ENCODE assay signal across 15 cellular contexts in the genomic region with DNA sequence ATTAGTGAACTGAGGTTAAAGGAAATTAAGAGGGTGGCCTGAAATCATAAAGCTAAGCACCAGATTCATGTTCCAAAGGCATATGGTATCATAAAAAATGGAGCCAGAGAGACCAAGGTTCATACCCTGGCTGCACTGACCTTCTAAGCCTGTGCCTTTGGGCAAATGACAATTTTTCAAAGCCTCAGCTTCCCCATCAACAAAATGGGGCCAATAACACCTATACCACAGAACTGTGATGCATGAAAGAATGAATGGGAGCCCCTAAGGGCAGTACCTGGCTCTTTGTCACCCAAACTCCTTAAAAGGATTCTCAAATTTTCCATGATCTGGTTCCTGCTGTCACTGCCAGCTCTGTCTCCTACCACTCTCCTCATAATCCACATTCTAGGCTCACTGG.
DNase-seq lines count a peak whose midpoint lies in the region; ATAC-seq, FAIRE-seq and TF ChIP-seq lines count a peak whose summit lies in the region.
"Had no signal": no experiment of that assay in that cellular context is flagged by ENCODE, and none has a peak within 500 bp of the region (broad histone marks: within the 10 kb centered on the region; RNA-seq: fewer than 3 reads in every experiment).

No MANE protein-coding gene starts in this region.

- H3K27ac Mint-ChIP-seq in activated T-helper 1 cell treated with anti-CD3 and anti-CD28 coated beads, Interleukin-12 subunit alpha, Interleukin-12 subunit beta, Interleukin-2, Interleukin-4 antibody, amounts not matched to agents 30 ng/mL and 10 ng/mL and 1 ng/mL, durations not matched to agents 14 hours and 24 hours and 36 hours = peak overlapping the region; percentile 76
- peak overlapping the region; percentile 77 for H3K27ac Mint-ChIP-seq in osteocyte (ENCODE audit: unreplicated experiment)

- DNase-seq in GM19239 (ENCODE audit: insufficient read length, low spot score) (no peak), osteocyte (ENCODE audit: extremely low spot score, unreplicated experiment) (no peak), cerebellar cortex (ENCODE audit: low spot score) (no peak), erythroblast (lab: John Stamatoyannopoulos, UW) (no peak)
- DNase-seq in activated T-helper 1 cell treated with anti-CD3 and anti-CD28 coated beads, Interleukin-12 subunit alpha, Interleukin-12 subunit beta, Interleukin-2, Interleukin-4 antibody, amounts not matched to agents 30 ng/mL and 10 ng/mL and 1 ng/mL, durations not matched to agents 14 hours and 24 hours and 36 hours (ENCODE audit: low spot score) = no peak
- DNase-seq: CD8-positive, alpha-beta memory T cell; DMS 273 treated with DMSO at 0.1 percent for 48 hours; NCI-H1092 treated with DMSO at 0.1 percent for 48 hours; NCI-H187; NCI-H2171; NCI-H82; SHP77 treated with DMSO at 0.1 percent for 48 hours had no signal

- peaks cover 62% of the 10 kb centered on the region for H3K4me1 Mint-ChIP-seq in activated T-helper 1 cell treated with anti-CD3 and anti-CD28 coated beads, Interleukin-12 subunit alpha, Interleukin-12 subunit beta, Interleukin-2, Interleukin-4 antibody, amounts not matched to agents 30 ng/mL and 10 ng/mL and 1 ng/mL, durations not matched to agents 14 hours and 24 hours and 36 hours (ENCODE audit: low read depth)
- peaks cover 69% of the 10 kb centered on the region for H3K4me1 Mint-ChIP-seq in osteocyte (ENCODE audit: unreplicated experiment)

- no peak for ATAC-seq in HG03095 (IDR thresholded peaks at IDR 0.05; ENCODE audit: unreplicated experiment)
- ATAC-seq: GM23338 had no signal

- H3K27me3 Mint-ChIP-seq in activated T-helper 1 cell treated with anti-CD3 and anti-CD28 coated beads, Interleukin-12 subunit alpha, Interleukin-12 subunit beta, Interleukin-2, Interleukin-4 antibody, amounts not matched to agents 30 ng/mL and 10 ng/mL and 1 ng/mL, durations not matched to agents 14 hours and 24 hours and 36 hours (ENCODE audit: insufficient read depth) = no peaks in the 10 kb centered on the region
- H3K27me3 Mint-ChIP-seq in osteocyte (ENCODE audit: unreplicated experiment) = no peaks in the 10 kb centered on the region

- H3K27ac ChIP-seq in C4-2B = peak overlapping the region; percentile 16; the same call in 1 of the 2 replicates

- peak; percentile 33 for FAIRE-seq in GM19239 (lab: Jason Lieb, UNC)

- H3K9me3 Mint-ChIP-seq in activated T-helper 1 cell treated with anti-CD3 and anti-CD28 coated beads, Interleukin-12 subunit alpha, Interleukin-12 subunit beta, Interleukin-2, Interleukin-4 antibody, amounts not matched to agents 30 ng/mL and 10 ng/mL and 1 ng/mL, durations not matched to agents 14 hours and 24 hours and 36 hours = no peaks in the 10 kb centered on the region
- no peaks in the 10 kb centered on the region for H3K9me3 Mint-ChIP-seq in osteocyte (ENCODE audit: unreplicated experiment)
- H3K9me3 Mint-ChIP-seq: CD8-positive, alpha-beta memory T cell; GM23338 had no signal

- H3K36me3 Mint-ChIP-seq in activated T-helper 1 cell treated with anti-CD3 and anti-CD28 coated beads, Interleukin-12 subunit alpha, Interleukin-12 subunit beta, Interleukin-2, Interleukin-4 antibody, amounts not matched to agents 30 ng/mL and 10 ng/mL and 1 ng/mL, durations not matched to agents 14 hours and 24 hours and 36 hours (ENCODE audit: low read depth) = peaks cover 18% of the 10 kb centered on the region
- peaks cover 10% of the 10 kb centered on the region for H3K36me3 Mint-ChIP-seq in osteocyte (ENCODE audit: unreplicated experiment)

- H3K4me3 Mint-ChIP-seq in activated T-helper 1 cell treated with anti-CD3 and anti-CD28 coated beads, Interleukin-12 subunit alpha, Interleukin-12 subunit beta, Interleukin-2, Interleukin-4 antibody, amounts not matched to agents 30 ng/mL and 10 ng/mL and 1 ng/mL, durations not matched to agents 14 hours and 24 hours and 36 hours = no peak overlapping the region
- no peak overlapping the region for H3K4me3 Mint-ChIP-seq in osteocyte (ENCODE audit: unreplicated experiment)
- H3K4me3 Mint-ChIP-seq: GM23338 had no signal

- no peak for TF ChIP-seq POLR2A in erythroblast (IDR thresholded peaks at IDR 0.05; ENCODE audit: low read length)

- TF ChIP-seq CTCF in C4-2B (conservative IDR thresholded peaks at IDR 0.05) = no peak
- TF ChIP-seq CTCF in osteocyte (IDR thresholded peaks at IDR 0.05) = no peak

- intact Hi-C loops in activated T-helper 1 cell treated with anti-CD3 and anti-CD28 coated beads, Interleukin-12 subunit alpha, Interleukin-12 subunit beta, Interleukin-2, Interleukin-4 antibody, amounts not matched to agents 30 ng/mL and 10 ng/mL and 1 ng/mL, durations not matched to agents 14 hours and 24 hours and 36 hours (cut with micrococcal nuclease) = no loop called here
